In genomic region chr10:21314906-21315305, GRCh38 we compare ENCODE assay signal across 1 cellular context.
TF ChIP-seq lines count a peak whose summit lies in the region.

No MANE protein-coding gene starts in this region.

TF ChIP-seq in WTC11, 78 proteins besides CTCF, POLR2A, EP300 and RAD21 (continued from another document):
- TF ChIP-seq ZNF219 (CRISPR knock-in tag; IDR thresholded peaks at IDR 0.05; ENCODE audit: borderline replicate concordance) (no peak), ESRRA (CRISPR knock-in tag; IDR thresholded peaks at IDR 0.05; ENCODE audit: borderline replicate concordance) (no peak), MYBL2 (CRISPR knock-in tag; IDR thresholded peaks at IDR 0.05) (no peak), PREB (CRISPR knock-in tag; IDR thresholded peaks at IDR 0.05; ENCODE audit: borderline replicate concordance) (no peak)
